Comparison of ENCODE assay signal across 24 cellular contexts in genomic region chr2:59947220-59947619, GRCh38.
A peak's percentile ranks its signal among the peaks of the same experiment; 100 is the strongest.
DNase-seq lines count a peak whose midpoint lies in the region; ATAC-seq, FAIRE-seq and TF ChIP-seq lines count a peak whose summit lies in the region.
"Had no signal": no experiment of that assay in that cellular context is flagged by ENCODE, and none has a peak within 500 bp of the region (broad histone marks: within the 10 kb centered on the region; RNA-seq: fewer than 3 reads in every experiment).

No MANE protein-coding gene starts in this region.

- H3K27ac Mint-ChIP-seq in nephron (peak overlapping the region in 2 of 3 experiments; percentile 15 to 26), MCF 10A (ENCODE audit: low read depth, unreplicated experiment) (no peak overlapping the region)
- H3K27ac Mint-ChIP-seq: B cell; CD4-positive, CD25-positive, alpha-beta regulatory T cell; CD8-positive, alpha-beta T cell had no signal

- H3K36me3 Mint-ChIP-seq in nephron (ENCODE audit: low read depth) (no peaks in the 10 kb centered on the region), MCF 10A (ENCODE audit: insufficient read depth, unreplicated experiment) (no peaks in the 10 kb centered on the region)
- H3K36me3 Mint-ChIP-seq: CD4-positive, CD25-positive, alpha-beta regulatory T cell; CD8-positive, alpha-beta T cell had no signal

- DNase-seq in left kidney (ENCODE audit: low read depth, low spot score) (peak; percentile 34), small intestine (peak; percentile 13), coronary artery (ENCODE audit: low spot score) (no peak), MCF 10A (ENCODE audit: unreplicated experiment) (no peak)
- DNase-seq: Caco-2; CD4-positive, CD25-positive, alpha-beta regulatory T cell; CD8-positive, alpha-beta T cell; DMS153; GM23248; H7; HCEC 1CT had no signal

- H3K36me3 ChIP-seq in KOPT-K1 (ENCODE audit: insufficient read depth, low read length) (no peaks in the 10 kb centered on the region), small intestine (ENCODE audit: control insufficient read depth in 2 of 2, insufficient read depth in 2 of 2, low read length in 2 of 2) (no peaks in the 10 kb centered on the region)
- H3K36me3 ChIP-seq: BLaER1 had no signal

- H3K4me3 ChIP-seq in small intestine (ENCODE audit: low read depth in 1 of 2, low read length in 2 of 2): no peak overlapping the region
- H3K4me3 ChIP-seq in coronary artery: no peak overlapping the region
- H3K4me3 ChIP-seq: BLaER1, GM23248 had no signal

- H3K4me1 Mint-ChIP-seq in nephron (peaks cover 19% of the 10 kb centered on the region), MCF 10A (ENCODE audit: insufficient read depth, unreplicated experiment) (no peaks in the 10 kb centered on the region)
- H3K4me1 Mint-ChIP-seq: B cell; CD4-positive, CD25-positive, alpha-beta regulatory T cell had no signal

- no peaks in the 10 kb centered on the region for H3K4me1 ChIP-seq in small intestine (ENCODE audit: control insufficient read depth in 2 of 2, insufficient read depth in 1 of 2, low read depth in 1 of 2, low read length in 1 of 2)
- H3K4me1 ChIP-seq: BLaER1 had no signal

- H3K9me3 Mint-ChIP-seq in nephron (no peaks in the 10 kb centered on the region), MCF 10A (ENCODE audit: unreplicated experiment) (no peaks in the 10 kb centered on the region)
- H3K9me3 Mint-ChIP-seq: CD8-positive, alpha-beta T cell had no signal

- intact Hi-C loops in MCF 10A (cut with micrococcal nuclease): no loop called here

- CTCF ChIA-PET in MCF 10A (lab: Yijun Ruan, JAX): interaction anchor here (0.8 kb wide), 1 partner anchor 17 kb away, joined by 5 read pairs; no protein-coding TSS in a partner anchor

- H3K27me3 Mint-ChIP-seq in nephron (ENCODE audit: low read depth) (peaks cover 7% of the 10 kb centered on the region), MCF 10A (ENCODE audit: insufficient read depth, unreplicated experiment) (no peaks in the 10 kb centered on the region)
- H3K27me3 Mint-ChIP-seq: CD4-positive, CD25-positive, alpha-beta regulatory T cell had no signal

- no peak for FAIRE-seq in small intestine (lab: Jason Lieb, UNC)
- FAIRE-seq: A204.1, G401.6, GM12892, GM19239, H1 had no signal

- no peak overlapping the region for H3K4me3 Mint-ChIP-seq in nephron
- no peak overlapping the region for H3K4me3 Mint-ChIP-seq in MCF 10A (ENCODE audit: unreplicated experiment)
- H3K4me3 Mint-ChIP-seq: B cell; CD4-positive, CD25-positive, alpha-beta regulatory T cell; CD8-positive, alpha-beta T cell had no signal

- H3K27ac ChIP-seq in KOPT-K1 (ENCODE audit: low read depth, low read length, poor library complexity, severe bottlenecking) (peak overlapping the region; percentile 52), small intestine (ENCODE audit: low read depth in 1 of 2, low read length in 1 of 2) (no peak overlapping the region), coronary artery (no peak overlapping the region)
- H3K27ac ChIP-seq: 22Rv1, BLaER1, C4-2B, GM23248 had no signal

- TF ChIP-seq CTCF in nephron (IDR thresholded peaks at IDR 0.05; ENCODE audit: unreplicated experiment in 3 of 3) (no peak), coronary artery (IDR thresholded peaks at IDR 0.05) (no peak), MCF 10A (IDR thresholded peaks at IDR 0.05; ENCODE audit: unreplicated experiment) (no peak)

- 35 to 53% (median 42%) methylated on average over 4 of the region's 4 CpGs for WGBS in small intestine, 3 donors

- no TSS peak for BruUV-seq in MCF 10A (replicated peaks; lab: Mats Ljungman, UMichigan)

- no peak for ATAC-seq in HG02870 (IDR thresholded peaks at IDR 0.05; ENCODE audit: unreplicated experiment)
- no peak for ATAC-seq in GM18858 (IDR thresholded peaks at IDR 0.05; ENCODE audit: unreplicated experiment)
- ATAC-seq: CD8-positive, alpha-beta T cell had no signal

- no peaks in the 10 kb centered on the region for H3K27me3 ChIP-seq in small intestine (ENCODE audit: control insufficient read depth in 2 of 2, insufficient read depth in 2 of 2, low read length in 2 of 2)
- H3K27me3 ChIP-seq: BLaER1 had no signal

- no peaks in the 10 kb centered on the region for H3K9me3 ChIP-seq in KOPT-K1 (ENCODE audit: insufficient read depth, low read length, poor library complexity, severe bottlenecking)
- no peaks in the 10 kb centered on the region for H3K9me3 ChIP-seq in small intestine (ENCODE audit: control insufficient read depth, low read depth)
- H3K9me3 ChIP-seq: BLaER1, Caco-2 had no signal

- POLR2A ChIA-PET in MCF 10A (lab: Yijun Ruan, JAX): interaction anchor here (0.7 kb wide), 1 partner anchor 362 kb away, joined by 3 read pairs; no protein-coding TSS in a partner anchor

Comparison
In these comparisons a context has a peak if more than half of its experiments do, and no peak if none do; other contexts are left out.
1. DNase-seq: peak in left kidney (single experiment) and small intestine (single experiment); none in coronary artery (single experiment) and MCF 10A (single experiment).